In the genomic region with DNA sequence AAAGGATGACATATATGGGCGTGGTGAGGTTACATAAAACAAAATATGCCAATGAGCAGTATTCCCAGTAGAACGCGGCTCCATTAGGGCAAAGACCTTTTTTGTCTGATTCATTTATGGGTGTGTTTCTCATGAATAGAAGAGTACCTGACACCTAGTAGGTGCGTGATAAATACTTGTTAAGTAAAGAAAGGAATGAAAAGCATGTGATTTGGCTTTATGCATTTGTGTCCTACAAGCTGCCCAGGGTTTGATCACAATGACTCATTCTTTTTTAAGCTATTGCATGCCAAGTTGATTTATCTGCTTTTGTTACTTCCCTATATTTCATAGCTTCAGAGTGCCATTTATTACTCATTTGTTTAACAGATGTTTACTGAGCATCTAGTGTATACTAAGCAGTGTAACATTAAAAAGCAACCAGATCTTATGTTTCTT, we compare ENCODE assay signal across 1 cellular context.
TF ChIP-seq lines count a peak whose summit lies in the region.

No MANE protein-coding gene starts in this region.

TF ChIP-seq in IMR-90, 13 proteins besides CTCF, POLR2A, EP300 and RAD21:
- TF ChIP-seq RCOR1 (IDR thresholded peaks at IDR 0.05; ENCODE audit: insufficient replicate concordance, low read length) (no peak), RFX5 (IDR thresholded peaks at IDR 0.05; ENCODE audit: low read depth, low read length) (no peak), MXI1 (IDR thresholded peaks at IDR 0.05; ENCODE audit: borderline replicate concordance, low read depth, low read length) (no peak), BHLHE40 (IDR thresholded peaks at IDR 0.05; ENCODE audit: low read depth, low read length) (no peak), SMC3 (IDR thresholded peaks at IDR 0.05; ENCODE audit: low read depth, low read length) (no peak), MAFK (IDR thresholded peaks at IDR 0.05; ENCODE audit: low read depth, low read length) (no peak), NFE2L2 (IDR thresholded peaks at IDR 0.05; ENCODE audit: low read depth, low read length) (no peak), CEBPB (IDR thresholded peaks at IDR 0.05; ENCODE audit: low read depth, low read length) (no peak), FOS (IDR thresholded peaks at IDR 0.05; ENCODE audit: low read depth, low read length) (no peak), MAZ (IDR thresholded peaks at IDR 0.05; ENCODE audit: borderline replicate concordance, low read depth, low read length) (no peak), CHD1 (IDR thresholded peaks at IDR 0.05; ENCODE audit: low read depth, low read length) (no peak)
- TF ChIP-seq, protein P1, sequence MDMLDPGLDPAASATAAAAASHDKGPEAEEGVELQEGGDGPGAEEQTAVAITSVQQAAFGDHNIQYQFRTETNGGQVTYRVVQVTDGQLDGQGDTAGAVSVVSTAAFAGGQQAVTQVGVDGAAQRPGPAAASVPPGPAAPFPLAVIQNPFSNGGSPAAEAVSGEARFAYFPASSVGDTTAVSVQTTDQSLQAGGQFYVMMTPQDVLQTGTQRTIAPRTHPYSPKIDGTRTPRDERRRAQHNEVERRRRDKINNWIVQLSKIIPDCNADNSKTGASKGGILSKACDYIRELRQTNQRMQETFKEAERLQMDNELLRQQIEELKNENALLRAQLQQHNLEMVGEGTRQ (IDR thresholded peaks at IDR 0.05; ENCODE audit: low read depth, low read length): no peak
- TF ChIP-seq, protein P2, sequence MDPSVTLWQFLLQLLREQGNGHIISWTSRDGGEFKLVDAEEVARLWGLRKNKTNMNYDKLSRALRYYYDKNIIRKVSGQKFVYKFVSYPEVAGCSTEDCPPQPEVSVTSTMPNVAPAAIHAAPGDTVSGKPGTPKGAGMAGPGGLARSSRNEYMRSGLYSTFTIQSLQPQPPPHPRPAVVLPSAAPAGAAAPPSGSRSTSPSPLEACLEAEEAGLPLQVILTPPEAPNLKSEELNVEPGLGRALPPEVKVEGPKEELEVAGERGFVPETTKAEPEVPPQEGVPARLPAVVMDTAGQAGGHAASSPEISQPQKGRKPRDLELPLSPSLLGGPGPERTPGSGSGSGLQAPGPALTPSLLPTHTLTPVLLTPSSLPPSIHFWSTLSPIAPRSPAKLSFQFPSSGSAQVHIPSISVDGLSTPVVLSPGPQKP (IDR thresholded peaks at IDR 0.05; ENCODE audit: borderline replicate concordance, low read depth, low read length): no peak
